39 cellular contexts compared by ENCODE assay signal in genomic region chr1:171849245-171849898, GRCh38. TPM values are rescaled to one million over a fixed set of nuclear protein-coding genes. Genes with fewer than 3 reads are reported as not detected.
"Had no signal": no experiment of that assay in that cellular context is flagged by ENCODE, and none has a peak within 500 bp of the region (broad histone marks: within the 10 kb centered on the region; RNA-seq: fewer than 3 reads in every experiment).

No MANE protein-coding gene starts in this region.

- FAIRE-seq: astrocyte, bronchial epithelial cell had no signal

- ATAC-seq: activated naive CD4-positive, alpha-beta T cell treated with anti-CD3 and anti-CD28 coated beads, Interleukin-2, amount 50 U/mL, for 72 hours; activated naive CD8-positive, alpha-beta T cell treated with anti-CD3 and anti-CD28 coated beads, Interleukin-2, amount 50 U/mL, for 24 hours; activated T-cell treated with anti-CD3 and anti-CD28 coated beads, Interleukin-2, amount 50 U/mL, for 4 hours; activated T-cell treated with anti-CD3 and anti-CD28 coated beads, Interleukin-2, amount 50 U/mL, for 72 hours; activated T-helper 17 cell treated with anti-CD3 and anti-CD28 coated beads, Interleukin-2, amount 50 U/mL, for 72 hours; body of pancreas had no signal

- H3K27me3 Mint-ChIP-seq: activated naive CD4-positive, alpha-beta T cell treated with anti-CD3 and anti-CD28 coated beads, Interleukin-2, amount 50 U/mL, for 24 hours; brain had no signal

- H3K9me3 Mint-ChIP-seq: activated naive CD4-positive, alpha-beta T cell treated with anti-CD3 and anti-CD28 coated beads for 36 hours; activated naive CD4-positive, alpha-beta T cell treated with anti-CD3 and anti-CD28 coated beads, Interleukin-2, amount 10 ng/mL, durations not matched to agents 7 days and 5 days; activated naive CD4-positive, alpha-beta T cell treated with anti-CD3 and anti-CD28 coated beads, Interleukin-2, amount 50 U/mL, for 24 hours; activated naive CD4-positive, alpha-beta T cell treated with anti-CD3 and anti-CD28 coated beads, Interleukin-2, amount 50 U/mL, for 72 hours; activated naive CD8-positive, alpha-beta T cell treated with anti-CD3 and anti-CD28 coated beads for 36 hours; activated naive CD8-positive, alpha-beta T cell treated with anti-CD3 and anti-CD28 coated beads, Interleukin-2, amount 10 ng/mL, durations not matched to agents 7 days and 5 days; activated naive CD8-positive, alpha-beta T cell treated with anti-CD3 and anti-CD28 coated beads, Interleukin-2, amount 50 U/mL, for 24 hours; activated T-cell treated with anti-CD3 and anti-CD28 coated beads, Interleukin-2, amount 50 U/mL, for 24 hours; activated T-cell treated with anti-CD3 and anti-CD28 coated beads, Interleukin-2, amount 50 U/mL, for 4 hours; activated T-cell treated with anti-CD3 and anti-CD28 coated beads, Interleukin-2, amount 50 U/mL, for 72 hours; activated T-helper 1 cell treated with anti-CD3 and anti-CD28 coated beads, Interleukin-12 subunit alpha, Interleukin-12 subunit beta, Interleukin-2, Interleukin-4 antibody, amounts not matched to agents 30 ng/mL and 10 ng/mL and 1 ng/mL, durations not matched to agents 14 hours and 24 hours and 36 hours; activated T-helper 17 cell treated with anti-CD3 and anti-CD28 coated beads, Interleukin-2, amount 50 U/mL, for 72 hours; activated T-helper 2 cell treated with anti-CD3 and anti-CD28 coated beads, Interferon-gamma antibody, Interleukin-2, Interleukin-4, amounts not matched to agents 10 μg/mL and 5 μg/mL and 100 μg/mL, durations not matched to agents 14 hours and 24 hours and 36 hours; brain; central memory CD8-positive, alpha-beta T cell had no signal

- DNase-seq: activated effector memory CD4-positive, alpha-beta T cell treated with anti-CD3 and anti-CD28 coated beads, Interleukin-2, amount 50 U/mL, for 16 hours; activated effector memory CD4-positive, alpha-beta T cell treated with Interleukin-2 at 50 U/mL for 16 hours; activated gamma-delta T cell; activated naive CD4-positive, alpha-beta T cell; activated naive CD4-positive, alpha-beta T cell treated with anti-CD3 and anti-CD28 coated beads for 36 hours; activated naive CD4-positive, alpha-beta T cell treated with anti-CD3 and anti-CD28 coated beads, Interleukin-2, amount 10 ng/mL, durations not matched to agents 7 days and 5 days; activated naive CD4-positive, alpha-beta T cell treated with anti-CD3 and anti-CD28 coated beads, Interleukin-2, amount 50 U/mL, for 16 hours; activated naive CD4-positive, alpha-beta T cell treated with Interleukin-2 at 50 U/mL for 16 hours; activated naive CD8-positive, alpha-beta T cell treated with anti-CD3 and anti-CD28 coated beads for 36 hours; activated naive CD8-positive, alpha-beta T cell treated with anti-CD3 and anti-CD28 coated beads, Interleukin-2, amount 10 ng/mL, durations not matched to agents 7 days and 5 days; activated naive CD8-positive, alpha-beta T cell treated with anti-CD3 and anti-CD28 coated beads, Interleukin-2, amount 50 U/mL, for 24 hours; activated T-cell treated with anti-CD3 and anti-CD28 coated beads, Interleukin-2, amount 50 U/mL, for 1 hour; activated T-cell treated with anti-CD3 and anti-CD28 coated beads, Interleukin-2, amount 50 U/mL, for 24 hours; activated T-cell treated with anti-CD3 and anti-CD28 coated beads, Interleukin-2, amount 50 U/mL, for 4 hours; activated T-cell treated with anti-CD3 and anti-CD28 coated beads, Interleukin-2, amount 50 U/mL, for 48 hours; activated T-cell treated with anti-CD3 and anti-CD28 coated beads, Interleukin-2, amount 50 U/mL, for 72 hours; amniotic stem cell; amygdala; anterior cingulate cortex; aorta; body of pancreas; brain microvascular endothelial cell; caudate nucleus; central memory CD4-positive, alpha-beta T cell; cerebellar nuclear complex had no signal

- H3K4me3 Mint-ChIP-seq: activated naive CD4-positive, alpha-beta T cell treated with anti-CD3 and anti-CD28 coated beads for 36 hours; activated naive CD4-positive, alpha-beta T cell treated with anti-CD3 and anti-CD28 coated beads, Interleukin-2, amount 10 ng/mL, durations not matched to agents 7 days and 5 days; activated naive CD4-positive, alpha-beta T cell treated with anti-CD3 and anti-CD28 coated beads, Interleukin-2, amount 50 U/mL, for 24 hours; activated naive CD8-positive, alpha-beta T cell; activated naive CD8-positive, alpha-beta T cell treated with anti-CD3 and anti-CD28 coated beads for 36 hours; activated naive CD8-positive, alpha-beta T cell treated with anti-CD3 and anti-CD28 coated beads, Interleukin-2, amount 10 ng/mL, durations not matched to agents 7 days and 5 days; activated naive CD8-positive, alpha-beta T cell treated with anti-CD3 and anti-CD28 coated beads, Interleukin-2, amount 50 U/mL, for 24 hours; activated T-cell treated with anti-CD3 and anti-CD28 coated beads, Interleukin-2, amount 50 U/mL, for 24 hours; activated T-cell treated with anti-CD3 and anti-CD28 coated beads, Interleukin-2, amount 50 U/mL, for 4 hours; activated T-cell treated with anti-CD3 and anti-CD28 coated beads, Interleukin-2, amount 50 U/mL, for 72 hours; activated T-helper 1 cell treated with anti-CD3 and anti-CD28 coated beads, Interleukin-12 subunit alpha, Interleukin-12 subunit beta, Interleukin-2, Interleukin-4 antibody, amounts not matched to agents 30 ng/mL and 10 ng/mL and 1 ng/mL, durations not matched to agents 14 hours and 24 hours and 36 hours; activated T-helper 17 cell treated with anti-CD3 and anti-CD28 coated beads, Interleukin-2, amount 50 U/mL, for 72 hours; brain; central memory CD8-positive, alpha-beta T cell had no signal

- H3K9me3 ChIP-seq: adrenal gland, ascending aorta, body of pancreas, breast epithelium had no signal

- H3K27me3 ChIP-seq: adrenal gland, ascending aorta, body of pancreas, brain microvascular endothelial cell, breast epithelium had no signal

- H3K27ac Mint-ChIP-seq: activated naive CD4-positive, alpha-beta T cell treated with anti-CD3 and anti-CD28 coated beads for 36 hours; activated naive CD4-positive, alpha-beta T cell treated with anti-CD3 and anti-CD28 coated beads, Interleukin-2, amount 10 ng/mL, durations not matched to agents 7 days and 5 days; activated naive CD4-positive, alpha-beta T cell treated with anti-CD3 and anti-CD28 coated beads, Interleukin-2, amount 50 U/mL, for 24 hours; activated naive CD4-positive, alpha-beta T cell treated with anti-CD3 and anti-CD28 coated beads, Interleukin-2, amount 50 U/mL, for 72 hours; activated naive CD8-positive, alpha-beta T cell; activated naive CD8-positive, alpha-beta T cell treated with anti-CD3 and anti-CD28 coated beads for 36 hours; activated naive CD8-positive, alpha-beta T cell treated with anti-CD3 and anti-CD28 coated beads, Interleukin-2, amount 10 ng/mL, durations not matched to agents 7 days and 5 days; activated naive CD8-positive, alpha-beta T cell treated with anti-CD3 and anti-CD28 coated beads, Interleukin-2, amount 50 U/mL, for 24 hours; activated T-cell treated with anti-CD3 and anti-CD28 coated beads, Interleukin-2, amount 50 U/mL, for 24 hours; activated T-cell treated with anti-CD3 and anti-CD28 coated beads, Interleukin-2, amount 50 U/mL, for 72 hours; activated T-helper 1 cell treated with anti-CD3 and anti-CD28 coated beads, Interleukin-12 subunit alpha, Interleukin-12 subunit beta, Interleukin-2, Interleukin-4 antibody, amounts not matched to agents 30 ng/mL and 10 ng/mL and 1 ng/mL, durations not matched to agents 14 hours and 24 hours and 36 hours; activated T-helper 17 cell treated with anti-CD3 and anti-CD28 coated beads, Interleukin-2, amount 50 U/mL, for 72 hours; activated T-helper 2 cell treated with anti-CD3 and anti-CD28 coated beads, Interferon-gamma antibody, Interleukin-2, Interleukin-4, amounts not matched to agents 10 μg/mL and 5 μg/mL and 100 μg/mL, durations not matched to agents 14 hours and 24 hours and 36 hours; brain had no signal

- H3K27ac ChIP-seq: adrenal gland, ascending aorta, body of pancreas, brain microvascular endothelial cell, breast epithelium, cardiac muscle cell had no signal

- H3K36me3 Mint-ChIP-seq: activated naive CD4-positive, alpha-beta T cell treated with anti-CD3 and anti-CD28 coated beads, Interleukin-2, amount 10 ng/mL, durations not matched to agents 7 days and 5 days; activated naive CD4-positive, alpha-beta T cell treated with anti-CD3 and anti-CD28 coated beads, Interleukin-2, amount 50 U/mL, for 24 hours; activated naive CD4-positive, alpha-beta T cell treated with anti-CD3 and anti-CD28 coated beads, Interleukin-2, amount 50 U/mL, for 72 hours; activated naive CD8-positive, alpha-beta T cell treated with anti-CD3 and anti-CD28 coated beads for 36 hours; activated naive CD8-positive, alpha-beta T cell treated with anti-CD3 and anti-CD28 coated beads, Interleukin-2, amount 10 ng/mL, durations not matched to agents 7 days and 5 days had no signal

- H3K36me3 ChIP-seq: adrenal gland, ascending aorta, brain microvascular endothelial cell, breast epithelium, cardiac muscle cell had no signal

- H3K4me3 ChIP-seq: adrenal gland, ascending aorta, body of pancreas, breast epithelium, cardiac muscle cell had no signal

- H3K4me1 Mint-ChIP-seq: activated naive CD4-positive, alpha-beta T cell treated with anti-CD3 and anti-CD28 coated beads, Interleukin-2, amount 10 ng/mL, durations not matched to agents 7 days and 5 days; activated naive CD4-positive, alpha-beta T cell treated with anti-CD3 and anti-CD28 coated beads, Interleukin-2, amount 50 U/mL, for 24 hours; activated naive CD8-positive, alpha-beta T cell treated with anti-CD3 and anti-CD28 coated beads for 36 hours; activated naive CD8-positive, alpha-beta T cell treated with anti-CD3 and anti-CD28 coated beads, Interleukin-2, amount 10 ng/mL, durations not matched to agents 7 days and 5 days; activated naive CD8-positive, alpha-beta T cell treated with anti-CD3 and anti-CD28 coated beads, Interleukin-2, amount 50 U/mL, for 24 hours; activated T-helper 17 cell treated with anti-CD3 and anti-CD28 coated beads, Interleukin-2, amount 50 U/mL, for 72 hours; central memory CD8-positive, alpha-beta T cell had no signal

- H3K4me1 ChIP-seq: ascending aorta, body of pancreas, breast epithelium had no signal

RNA-seq across cellular contexts. Expression of gene DNM3, which starts 8.1 kb away (rescaled TPM):
- polyA plus RNA-seq: cardiac muscle cell had no signal
